8 cellular contexts compared by ENCODE assay signal in genomic region chr5:119269061-119269579, GRCh38.
DNase-seq lines count a peak whose midpoint lies in the region; ATAC-seq, FAIRE-seq and TF ChIP-seq lines count a peak whose summit lies in the region.

No MANE protein-coding gene starts in this region.

- 0 out of 2 replicates have a peak, but pooled peaks cover 2% of the 10 kb centered on the region for H3K9me3 ChIP-seq in K562 (replicated peaks; ENCODE audit: control insufficient read depth, insufficient read depth, low read depth, low read length)

- H3K4me1 ChIP-seq in K562 (replicated peaks in 1 of 2; ENCODE audit: control insufficient read depth in 2 of 2, insufficient read depth in 2 of 2, low read length in 2 of 2): peaks cover 28 to 35% of the 10 kb centered on the region in 2 experiments

- H4K20me1 ChIP-seq in K562 (replicated peaks; ENCODE audit: control insufficient read depth, insufficient read depth, low read length): no peaks in the 10 kb centered on the region

- DNase-seq in AG10803 (ENCODE audit: low read depth): no peak
- DNase-seq in RCC 7860 (ENCODE audit: low spot score): peak; percentile 29
- peak; percentile 32 to 74 (median 49) for DNase-seq in K562 (ENCODE audit: extremely low read depth in 1 of 4, low spot score in 3 of 4)
- DNase-seq in islet precursor cell: peak; percentile 70
- DNase-seq in stimulated activated CD4-positive, alpha-beta T cell treated with anti-CD3 and anti-CD28 coated beads, Interleukin-4, amount 100 ng/mL, for 1 hour: peak; percentile 39
- no peak for DNase-seq in epidermal melanocyte (ENCODE audit: insufficient read length, low spot score)

- H3K27ac ChIP-seq in K562 (ENCODE audit: extremely low read depth, low read depth, low read length): peak overlapping the region; percentile 71

- H3K9ac ChIP-seq in K562 (ENCODE audit: insufficient read depth in 1 of 2, low read depth in 2 of 2, low read length in 2 of 2): peak overlapping the region; percentile 83 to 97

- CTCF ChIA-PET in K562 (lab: Yijun Ruan, JAX; ENCODE audit: low intra/inter-chr PET ratio): no interaction called here

- no peak; a peak in 1 of 4 replicates for TF ChIP-seq RAD21 in K562 (CRISPR knock-in tag; conservative IDR thresholded peaks at IDR 0.05 in 1 of 2, IDR thresholded peaks at IDR 0.05 in 1 of 2)

- TF ChIP-seq CTCF in AG10803 (conservative IDR thresholded peaks at IDR 0.05; ENCODE audit: low read length) (no peak), K562 (IDR thresholded peaks at IDR 0.05 in 2 of 3, conservative IDR thresholded peaks at IDR 0.05 in 1 of 3; ENCODE audit: insufficient read depth in 2 of 3, low read depth in 1 of 3, low read length in 3 of 3) (no peak)

- BruUV-seq in K562 (replicated peaks; lab: Mats Ljungman, UMichigan): TSS peak; percentile 42

- H3K4me2 ChIP-seq in K562 (ENCODE audit: insufficient read depth, low read length): peak overlapping the region; percentile 94

- in situ Hi-C loops in K562 (cut with MboI): no loop called here

- FAIRE-seq in RCC 7860 (lab: Jason Lieb, UNC) (no peak), K562 (lab: Jason Lieb, UNC) (peak; percentile 79)

- TF ChIP-seq EP300 in K562 (IDR thresholded peaks at IDR 0.05; ENCODE audit: low read length): peak; percentile 71

- POLR2A ChIA-PET in K562 (lab: Yijun Ruan, JAX): interaction anchor here (0.6 to 1.5 kb wide), 6 partner anchors 10 to 108 kb away, joined by 3 to 4 read pairs (median 3); no protein-coding TSS in a partner anchor

- peak overlapping the region; percentile 90 for H2AFZ ChIP-seq in K562 (ENCODE audit: low read depth, low read length)

- TF ChIP-seq POLR2A in K562 (conservative IDR thresholded peaks at IDR 0.05): no peak

- no peaks in the 10 kb centered on the region for H3K27me3 ChIP-seq in K562 (ENCODE audit: control insufficient read depth in 2 of 2, insufficient read depth in 2 of 2, low read length in 2 of 2)

- intact Hi-C loops in K562 (cut with micrococcal nuclease): loop anchor here (2.0 to 10.0 kb wide), 6 partner anchors 53 to 282 kb away; partner anchors contain the start of genes DMXL1 and DTWD2

- peak; percentile 5 for ATAC-seq in GM18867 (IDR thresholded peaks at IDR 0.05; ENCODE audit: unreplicated experiment)
- peak; percentile 1 for ATAC-seq in HG03139 (IDR thresholded peaks at IDR 0.05; ENCODE audit: unreplicated experiment)
- peak; percentile 21 for ATAC-seq in K562

- peaks cover 59% of the 10 kb centered on the region for H3K79me2 ChIP-seq in K562 (ENCODE audit: control insufficient read depth, insufficient read depth, low read length)

- H3K36me3 ChIP-seq in K562 (ENCODE audit: control insufficient read depth, insufficient read depth, low read length): peaks cover 8% of the 10 kb centered on the region; the same call in 2 of the 3 replicates

- H3K9me1 ChIP-seq in K562 (ENCODE audit: control insufficient read depth, insufficient read depth, low read length): no peaks in the 10 kb centered on the region

- H3K4me3 ChIP-seq in AG10803 (ENCODE audit: low read length): peak overlapping the region; percentile 71
- peak overlapping the region; percentile 84 for H3K4me3 ChIP-seq in K562

- WGBS in K562 (ENCODE audit: insufficient coverage, low coverage, missing lambda C conversion rate): under 1% methylated on average over 23 of the region's 23 CpGs

TF ChIP-seq in K562, 482 proteins besides CTCF, POLR2A, EP300 and RAD21 (continues in another document):
- TF ChIP-seq KDM4B (IDR thresholded peaks at IDR 0.05; ENCODE audit: borderline replicate concordance in 2 of 2, low read depth in 1 of 2) (no peak; a peak in 1 of 4 replicates), MYNN (IDR thresholded peaks at IDR 0.05) (peak; percentile 44; the same call in 1 of the 2 replicates), MYNN (CRISPR knock-in tag; IDR thresholded peaks at IDR 0.05) (no peak), ELK3 (CRISPR knock-in tag; IDR thresholded peaks at IDR 0.05) (no peak), ZFP91 (CRISPR knock-in tag; IDR thresholded peaks at IDR 0.05) (peak; percentile 50; the same call in 1 of the 2 replicates), DDX20 (tag; IDR thresholded peaks at IDR 0.05; ENCODE audit: low read depth) (no peak), ZFX (CRISPR knock-in tag; IDR thresholded peaks at IDR 0.05) (no peak), SOX6 (IDR thresholded peaks at IDR 0.05) (peak; percentile 82), COPS2 (conservative IDR thresholded peaks at IDR 0.05) (no peak), ZNF316 (IDR thresholded peaks at IDR 0.05) (no peak), ZNF318 (IDR thresholded peaks at IDR 0.05; ENCODE audit: borderline replicate concordance in 1 of 2, low read depth in 1 of 2) (no peak), FUS (optimal IDR thresholded peaks at IDR 0.05; ENCODE audit: low read depth, low read length) (no peak)

Comparison
In these comparisons a context has a peak if more than half of its experiments do, and no peak if none do; other contexts are left out.
1. DNase-seq: peak in RCC 7860 (single experiment), K562 (4 of 4), islet precursor cell (single experiment) and stimulated activated CD4-positive, alpha-beta T cell treated with anti-CD3 and anti-CD28 coated beads, Interleukin-4, amount 100 ng/mL, for 1 hour (single experiment); none in AG10803 (single experiment) and epidermal melanocyte (single experiment).
2. Peak in every context shown above with its lines, with median percentiles within 50 percentile points of each other: ATAC-seq.